Comparison of ENCODE assay signal across 15 cellular contexts in the genomic region with DNA sequence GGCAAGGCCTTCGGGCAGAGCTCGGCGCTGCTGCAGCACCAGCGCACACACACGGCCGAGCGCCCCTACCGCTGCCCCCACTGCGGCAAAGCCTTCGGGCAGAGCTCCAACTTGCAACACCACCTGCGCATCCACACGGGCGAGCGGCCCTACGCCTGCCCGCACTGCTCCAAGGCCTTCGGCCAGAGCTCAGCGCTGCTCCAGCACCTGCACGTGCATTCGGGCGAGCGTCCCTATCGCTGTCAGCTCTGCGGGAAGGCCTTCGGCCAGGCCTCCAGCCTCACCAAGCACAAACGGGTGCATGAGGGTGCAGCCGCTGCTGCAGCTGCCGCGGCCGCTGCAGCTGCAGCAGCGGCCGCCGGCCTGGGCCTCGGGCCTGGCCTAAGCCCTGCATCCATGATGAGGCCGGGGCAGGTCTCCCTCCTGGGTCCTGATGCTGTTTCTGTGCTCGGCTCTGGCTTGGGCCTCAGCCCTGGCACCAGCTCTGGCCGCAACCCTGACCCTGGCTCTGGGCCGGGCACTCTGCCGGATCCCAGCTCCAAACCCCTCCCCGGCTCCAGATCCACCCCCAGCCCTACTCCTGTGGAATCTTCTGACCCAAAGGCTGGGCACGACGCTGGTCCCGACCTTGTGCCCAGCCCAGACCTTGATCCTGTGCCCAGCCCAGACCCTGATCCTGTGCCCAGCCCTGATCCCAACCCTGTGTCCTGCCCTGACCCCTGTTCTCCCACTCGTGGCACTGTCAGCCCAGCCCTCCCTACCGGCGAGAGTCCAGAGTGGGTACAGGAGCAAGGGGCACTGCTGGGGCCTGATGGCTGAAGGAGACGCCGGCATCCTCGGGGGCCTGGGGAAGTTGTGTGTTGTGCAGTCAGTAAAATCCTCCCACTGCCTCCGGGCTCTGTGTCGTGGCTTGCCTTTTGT.
"Had no signal": no experiment of that assay in that cellular context is flagged by ENCODE, and none has a peak within 500 bp of the region (broad histone marks: within the 10 kb centered on the region; RNA-seq: fewer than 3 reads in every experiment).

No MANE protein-coding gene starts in this region.

- DNase-seq: activated CD4-positive, alpha-beta T cell treated with anti-CD3 and anti-CD28 coated beads, Interleukin-2, amount 10 ng/mL, durations not matched to agents 24 days and 14 days; activated naive CD4-positive, alpha-beta T cell treated with anti-CD3 and anti-CD28 coated beads for 36 hours; activated T-cell treated with anti-CD3 and anti-CD28 coated beads for 4 hours; endodermal cell; erythroblast; left lung; stimulated activated CD4-positive, alpha-beta T cell treated with anti-CD3 and anti-CD28 coated beads, Interleukin-12 subunit alpha, Interleukin-12 subunit beta, amount 100 ng/mL, for 4 hours; stimulated activated CD4-positive, alpha-beta T cell treated with anti-CD3 and anti-CD28 coated beads, Interleukin-2, amount 100 ng/mL, for 48 hours; stimulated activated CD8-positive, alpha-beta memory T cell treated with anti-CD3 and anti-CD28 coated beads, Interleukin-4, amount 100 ng/mL, for 48 hours; stimulated activated naive CD8-positive, alpha-beta T cell treated with anti-CD3 and anti-CD28 coated beads, Interleukin-15, Interleukin-2, amounts not matched to agents 100 U/mL and 50 U/mL, for 24 hours; testis had no signal

- H3K27me3 ChIP-seq: testis had no signal

- H3K4me3 ChIP-seq: left lung, testis had no signal

- H3K9me3 Mint-ChIP-seq: activated CD4-positive, alpha-beta T cell treated with anti-CD3 and anti-CD28 coated beads, Interleukin-2, amount 10 ng/mL, durations not matched to agents 24 days and 14 days; activated naive CD4-positive, alpha-beta T cell treated with anti-CD3 and anti-CD28 coated beads for 36 hours; activated T-helper 17 cell treated with anti-CD3 and anti-CD28 coated beads, Interleukin-2, amount 50 U/mL, for 72 hours; central memory CD8-positive, alpha-beta T cell; dendritic cell treated with granulocyte-macrophage colony-stimulating factor and Interleukin-4, amounts not matched to agents 40 ng/mL and 50 ng/mL, for 4 days; endodermal cell; T-helper 1 cell treated with Interleukin-12 subunit alpha and Interleukin-12 subunit beta and Interleukin-4 antibody, amounts not matched to agents 30 μg/mL and 1 μg/mL, for 36 hours had no signal

- H3K4me3 Mint-ChIP-seq: activated CD4-positive, alpha-beta T cell treated with anti-CD3 and anti-CD28 coated beads, Interleukin-2, amount 10 ng/mL, durations not matched to agents 24 days and 14 days; activated naive CD4-positive, alpha-beta T cell treated with anti-CD3 and anti-CD28 coated beads for 36 hours; central memory CD8-positive, alpha-beta T cell; dendritic cell treated with granulocyte-macrophage colony-stimulating factor and Interleukin-4, amounts not matched to agents 40 ng/mL and 50 ng/mL, for 4 days; endodermal cell had no signal

- H3K27ac ChIP-seq: left lung, testis had no signal

- H3K27ac Mint-ChIP-seq: activated CD4-positive, alpha-beta T cell treated with anti-CD3 and anti-CD28 coated beads, Interleukin-2, amount 10 ng/mL, durations not matched to agents 24 days and 14 days; activated naive CD4-positive, alpha-beta T cell treated with anti-CD3 and anti-CD28 coated beads for 36 hours; activated T-helper 17 cell treated with anti-CD3 and anti-CD28 coated beads, Interleukin-2, amount 50 U/mL, for 72 hours; dendritic cell treated with granulocyte-macrophage colony-stimulating factor and Interleukin-4, amounts not matched to agents 40 ng/mL and 50 ng/mL, for 4 days; endodermal cell; T-helper 1 cell treated with Interleukin-12 subunit alpha and Interleukin-12 subunit beta and Interleukin-4 antibody, amounts not matched to agents 30 μg/mL and 1 μg/mL, for 36 hours had no signal

- H3K9me3 ChIP-seq: left lung, testis had no signal
